In genomic region chr11:67441731-67442401, GRCh38 we compare ENCODE assay signal across 11 cellular contexts. TPM values are rescaled to one million over a fixed set of nuclear protein-coding genes. Genes with fewer than 3 reads are reported as not detected.
DNase-seq lines count a peak whose midpoint lies in the region; ATAC-seq and TF ChIP-seq lines count a peak whose summit lies in the region.
"Had no signal": no experiment of that assay in that cellular context is flagged by ENCODE, and none has a peak within 500 bp of the region (broad histone marks: within the 10 kb centered on the region; RNA-seq: fewer than 3 reads in every experiment).

No MANE protein-coding gene starts in this region.

- no peak overlapping the region for H3K27ac ChIP-seq in ACC112 (ENCODE audit: low read depth, low read length)

- H3K4me3 ChIP-seq in ACC112 (ENCODE audit: low read depth, low read length): peak overlapping the region; percentile 98; the same call in 1 of the 2 replicates

- no peaks in the 10 kb centered on the region for H3K27me3 ChIP-seq in ACC112 (ENCODE audit: insufficient read depth, low read length)

- DNase-seq in HFFc6: no peak
- DNase-seq in activated naive CD8-positive, alpha-beta T cell treated with anti-CD3 and anti-CD28 coated beads, Interleukin-2, amount 50 U/mL, for 24 hours: no peak
- no peak for DNase-seq in mesothelial cell of epicardium (ENCODE audit: low spot score in 2 of 2, unreplicated experiment in 2 of 2)
- no peak for DNase-seq in NCI-H524 treated with DMSO at 0.1 percent for 48 hours (lab: John Stamatoyannopoulos, UW)
- DNase-seq in GM10266 (ENCODE audit: extremely low spot score): no peak
- no peak for DNase-seq in T1000 (lab: John Stamatoyannopoulos, UW)
- DNase-seq: islet precursor cell; stimulated activated CD4-positive, alpha-beta T cell treated with anti-CD3 and anti-CD28 coated beads, Interleukin-2, amount 100 ng/mL, for 48 hours had no signal

- peaks cover 6% of the 10 kb centered on the region for H3K79me2 ChIP-seq in ACC112 (ENCODE audit: control insufficient read depth, insufficient read depth, low read length, unreplicated experiment)

- ATAC-seq in activated naive CD8-positive, alpha-beta T cell treated with anti-CD3 and anti-CD28 coated beads, Interleukin-2, amount 50 U/mL, for 24 hours: no peak
- no peak for ATAC-seq in HG03280 (IDR thresholded peaks at IDR 0.05; ENCODE audit: unreplicated experiment)

- TF ChIP-seq CTCF in HFFc6 (IDR thresholded peaks at IDR 0.05): no peak
- TF ChIP-seq CTCF in mesothelial cell of epicardium (IDR thresholded peaks at IDR 0.05; ENCODE audit: unreplicated experiment): no peak
- TF ChIP-seq CTCF in GM10266 (IDR thresholded peaks at IDR 0.05; ENCODE audit: control insufficient read depth, insufficient read depth, low read depth, missing control alignments): no peak

- H3K36me3 Mint-ChIP-seq in HFFc6 (ENCODE audit: low read depth) (no peaks in the 10 kb centered on the region; the same call in 1 of the 2 replicates), mesothelial cell of epicardium (no peaks in the 10 kb centered on the region)
- H3K36me3 Mint-ChIP-seq in activated naive CD8-positive, alpha-beta T cell treated with anti-CD3 and anti-CD28 coated beads, Interleukin-2, amount 50 U/mL, for 24 hours (ENCODE audit: low read depth): peaks cover 12% of the 10 kb centered on the region

- H3K4me3 Mint-ChIP-seq in HFFc6 (peak overlapping the region; percentile 91), mesothelial cell of epicardium (peak overlapping the region; percentile 81)
- peak overlapping the region; percentile 36 for H3K4me3 Mint-ChIP-seq in activated naive CD8-positive, alpha-beta T cell treated with anti-CD3 and anti-CD28 coated beads, Interleukin-2, amount 50 U/mL, for 24 hours

- no peaks in the 10 kb centered on the region for H3K36me3 ChIP-seq in ACC112 (ENCODE audit: insufficient read depth, low read length)

- H3K9me3 Mint-ChIP-seq in HFFc6: no peaks in the 10 kb centered on the region
- no peaks in the 10 kb centered on the region for H3K9me3 Mint-ChIP-seq in activated naive CD8-positive, alpha-beta T cell treated with anti-CD3 and anti-CD28 coated beads, Interleukin-2, amount 50 U/mL, for 24 hours
- no peaks in the 10 kb centered on the region for H3K9me3 Mint-ChIP-seq in mesothelial cell of epicardium

- H3K27me3 Mint-ChIP-seq in HFFc6 (ENCODE audit: insufficient read depth) (peaks cover 7% of the 10 kb centered on the region; the same call in 1 of the 2 replicates), mesothelial cell of epicardium (ENCODE audit: low read depth) (no peaks in the 10 kb centered on the region)
- H3K27me3 Mint-ChIP-seq in activated naive CD8-positive, alpha-beta T cell treated with anti-CD3 and anti-CD28 coated beads, Interleukin-2, amount 50 U/mL, for 24 hours: no peaks in the 10 kb centered on the region

- peaks cover 10% of the 10 kb centered on the region; the same call in 1 of the 2 replicates for H3K4me1 Mint-ChIP-seq in HFFc6 (ENCODE audit: low read depth)
- H3K4me1 Mint-ChIP-seq in activated naive CD8-positive, alpha-beta T cell treated with anti-CD3 and anti-CD28 coated beads, Interleukin-2, amount 50 U/mL, for 24 hours: peaks cover 65% of the 10 kb centered on the region
- H3K4me1 Mint-ChIP-seq in mesothelial cell of epicardium: peaks cover 14% of the 10 kb centered on the region

- H3K27ac Mint-ChIP-seq in HFFc6 (peak overlapping the region; percentile 46; the same call in 1 of the 2 replicates), mesothelial cell of epicardium (peak overlapping the region; percentile 19)
- H3K27ac Mint-ChIP-seq in activated naive CD8-positive, alpha-beta T cell treated with anti-CD3 and anti-CD28 coated beads, Interleukin-2, amount 50 U/mL, for 24 hours: no peak overlapping the region

- H2AFZ ChIP-seq in ACC112 (ENCODE audit: low read length, unreplicated experiment): no peak overlapping the region

- H3K4me1 ChIP-seq in ACC112 (ENCODE audit: control insufficient read depth, insufficient read depth, low read length, unreplicated experiment): peaks cover 7% of the 10 kb centered on the region

RNA-seq across cellular contexts. Expression of gene CORO1B, which starts 1.4 kb away (rescaled TPM):
- 100 to 1,000 TPM in 5 of 6 experiments, 10 to 100 TPM in 1; 98.8 to 127 (median 108) TPM for total RNA-seq in HFFc6 (2021; fragmentation: NEBNext Ultra II Directional; extraction: Animal tissue kit (Norgen Biotek cat#: 25700))
- 70.2 to 75.7 TPM (median 71.7 TPM) in 3 replicates for total RNA-seq in mesothelial cell of epicardium

RNA-seq across cellular contexts. Expression of gene PTPRCAP, which starts 4.4 kb away (rescaled TPM):
- under 1 TPM in 3 of 6 experiments, not detected in 3; 0.35 to 0.50 (median 0.40) TPM for total RNA-seq in HFFc6 (2021; fragmentation: NEBNext Ultra II Directional; extraction: Animal tissue kit (Norgen Biotek cat#: 25700))
- total RNA-seq in mesothelial cell of epicardium: 1.4 to 1.8 TPM (median 1.6 TPM) in 3 replicates

RNA-seq across cellular contexts. Expression of gene GPR152, which starts 10.7 kb away (rescaled TPM):
- total RNA-seq in HFFc6 (2021; fragmentation: NEBNext Ultra II Directional; extraction: Animal tissue kit (Norgen Biotek cat#: 25700)): not detected
- total RNA-seq in mesothelial cell of epicardium: 0.16 TPM in 1 of 3 replicates, not detected in the others
- total RNA-seq: LHCN-M2 had no signal

RNA-seq across cellular contexts. Expression of gene CABP4, which starts 13.3 kb away (rescaled TPM):
- total RNA-seq in HFFc6 (2021; fragmentation: NEBNext Ultra II Directional; extraction: Animal tissue kit (Norgen Biotek cat#: 25700)): not detected
- 0.29 to 0.43 TPM (median 0.33 TPM) in 3 replicates for total RNA-seq in mesothelial cell of epicardium

RNA-seq across cellular contexts. Expression of gene RPS6KB2, which starts 13.6 kb away (rescaled TPM):
- 10 to 100 TPM; 51.5 to 58.4 (median 55.8) TPM for total RNA-seq in HFFc6 (2021; fragmentation: NEBNext Ultra II Directional; extraction: Animal tissue kit (Norgen Biotek cat#: 25700))
- 59.7 to 63.1 TPM (median 62.2 TPM) in 3 replicates for total RNA-seq in mesothelial cell of epicardium

Comparison
In these comparisons a context has a peak if more than half of its experiments do, and no peak if none do; other contexts are left out.
1. H3K4me3 Mint-ChIP-seq: peak in every context shown above with its lines; median percentile 91 in HFFc6; 81 in mesothelial cell of epicardium; 36 in activated naive CD8-positive, alpha-beta T cell treated with anti-CD3 and anti-CD28 coated beads, Interleukin-2, amount 50 U/mL, for 24 hours.